Comparison of ENCODE assay signal across 15 cellular contexts in genomic region chr1:164754088-164754600, GRCh38.
DNase-seq lines count a peak whose midpoint lies in the region; ATAC-seq, FAIRE-seq and TF ChIP-seq lines count a peak whose summit lies in the region.
"Had no signal": no experiment of that assay in that cellular context is flagged by ENCODE, and none has a peak within 500 bp of the region (broad histone marks: within the 10 kb centered on the region; RNA-seq: fewer than 3 reads in every experiment).

No MANE protein-coding gene starts in this region.

- FAIRE-seq in keratinocyte (lab: Jason Lieb, UNC) = peak; percentile 23
- FAIRE-seq: small intestine had no signal

- H3K4me1 ChIP-seq in keratinocyte (ENCODE audit: control insufficient read depth, extremely low read depth, insufficient read depth, low read length) = peaks cover 11% of the 10 kb centered on the region
- peaks cover 21% of the 10 kb centered on the region for H3K4me1 ChIP-seq in rectal smooth muscle tissue (ENCODE audit: control insufficient read depth, insufficient read depth, low read length)
- H3K4me1 ChIP-seq: BLaER1 treated with 17β-estradiol and CSF1 and Interleukin-3, amounts not matched to agents 10 nM and 100 nM had no signal

- in situ Hi-C loops in KBM-7 (cut with MboI; ENCODE audit: low pct_unique_long_range_greater_than_20kb, low sequenced_read_pairs) = no loop called here

- no peaks in the 10 kb centered on the region for H3K9me1 ChIP-seq in keratinocyte (ENCODE audit: control insufficient read depth, extremely low read depth, insufficient read depth, low read length)

- H3K36me3 ChIP-seq in keratinocyte (ENCODE audit: control insufficient read depth in 2 of 2, extremely low read depth in 1 of 2, insufficient read depth in 2 of 2, low read length in 2 of 2) (no peaks in the 10 kb centered on the region), rectal smooth muscle tissue (ENCODE audit: control insufficient read depth, insufficient read depth, low read length) (no peaks in the 10 kb centered on the region)

- no peaks in the 10 kb centered on the region for H4K20me1 ChIP-seq in keratinocyte (ENCODE audit: control insufficient read depth, extremely low read depth, insufficient read depth, low read length)

- no peaks in the 10 kb centered on the region for H3K27me3 ChIP-seq in keratinocyte (ENCODE audit: control insufficient read depth, extremely low read depth, insufficient read depth, low read length)
- H3K27me3 ChIP-seq in rectal smooth muscle tissue (ENCODE audit: control insufficient read depth, insufficient read depth, low read length) = no peaks in the 10 kb centered on the region
- H3K27me3 ChIP-seq: BLaER1 treated with 17β-estradiol and CSF1 and Interleukin-3, amounts not matched to agents 10 nM and 100 nM had no signal

- H3K27ac ChIP-seq in keratinocyte (ENCODE audit: control insufficient read depth, insufficient read depth, low read length) (no peak overlapping the region), rectal smooth muscle tissue (ENCODE audit: low read depth, low read length) (peak overlapping the region; percentile 67)
- H3K27ac ChIP-seq: BLaER1 treated with 17β-estradiol and CSF1 and Interleukin-3, amounts not matched to agents 10 nM and 100 nM; HL-60 had no signal

- H3K9ac ChIP-seq in keratinocyte (ENCODE audit: control insufficient read depth, extremely low read depth, insufficient read depth, low read length) (no peak overlapping the region), rectal smooth muscle tissue (ENCODE audit: low read length) (no peak overlapping the region)
- H3K9ac ChIP-seq: BLaER1 treated with 17β-estradiol and CSF1 and Interleukin-3, amounts not matched to agents 10 nM and 100 nM had no signal

- no peaks in the 10 kb centered on the region for H3K79me2 ChIP-seq in keratinocyte (ENCODE audit: control insufficient read depth, insufficient read depth, low read length)

- DNase-seq in EH (ENCODE audit: low read depth) (peak; percentile 22), cerebellum (ENCODE audit: low spot score) (peak; percentile 7), keratinocyte (ENCODE audit: low read depth, low spot score) (no peak), NCI-H524 treated with DMSO at 0.1 percent for 48 hours (lab: John Stamatoyannopoulos, UW) (no peak), KBM-7 (no peak), DMS79 treated with DMSO at 0.1 percent for 48 hours (lab: John Stamatoyannopoulos, UW) (no peak)
- DNase-seq: activated T-cell treated with anti-CD3 and anti-CD28 coated beads, Interleukin-2, amount 50 U/mL, for 72 hours; dermis blood vessel endothelial cell; NCI-H1417; NK-92 treated with Interleukin-12 subunit alpha and Interleukin-12 subunit beta, amount 100 ng/mL, for 24 hours; small intestine had no signal

- dilution Hi-C loops in keratinocyte (cut with MboI; ENCODE audit: extremely low pct_ligation_motif_present, low sequenced_read_pairs) = no loop called here

- H2AFZ ChIP-seq in keratinocyte (ENCODE audit: control insufficient read depth, low read length) = peak overlapping the region; percentile 20

- ATAC-seq in HG02759 (IDR thresholded peaks at IDR 0.05; ENCODE audit: unreplicated experiment) = no peak
- ATAC-seq: activated T-cell treated with anti-CD3 and anti-CD28 coated beads, Interleukin-2, amount 50 U/mL, for 72 hours had no signal

- H3K4me3 ChIP-seq in keratinocyte (ENCODE audit: control insufficient read depth in 2 of 3, extremely low read depth in 1 of 3, insufficient read depth in 2 of 3, low read depth in 1 of 3, low read length in 3 of 3) (no peak overlapping the region), rectal smooth muscle tissue (ENCODE audit: low read length) (peak overlapping the region; percentile 45)
- H3K4me3 ChIP-seq: BLaER1 treated with 17β-estradiol and CSF1 and Interleukin-3, amounts not matched to agents 10 nM and 100 nM had no signal

- no peak for TF ChIP-seq CTCF in keratinocyte (optimal IDR thresholded peaks at IDR 0.05 in 1 of 3, IDR thresholded peaks at IDR 0.05 in 1 of 3, conservative IDR thresholded peaks at IDR 0.05 in 1 of 3; ENCODE audit: extremely low read depth in 1 of 3, insufficient read depth in 2 of 3, low read length in 3 of 3)

- H3K9me3 ChIP-seq in keratinocyte (ENCODE audit: control insufficient read depth, low read depth, low read length) = no peaks in the 10 kb centered on the region
- H3K9me3 ChIP-seq: BLaER1 treated with 17β-estradiol and CSF1 and Interleukin-3, amounts not matched to agents 10 nM and 100 nM had no signal

- H3K4me2 ChIP-seq in keratinocyte (ENCODE audit: control insufficient read depth, extremely low read depth, insufficient read depth, low read depth, low read length) = peak overlapping the region; percentile 43
- H3K4me2 ChIP-seq: BLaER1 treated with 17β-estradiol and CSF1 and Interleukin-3, amounts not matched to agents 10 nM and 100 nM had no signal

Comparison
In these comparisons a context has a peak if more than half of its experiments do, and no peak if none do; other contexts are left out.
1. DNase-seq: peak in EH (single experiment) and cerebellum (single experiment); none in keratinocyte (single experiment), NCI-H524 treated with DMSO at 0.1 percent for 48 hours (single experiment), KBM-7 (single experiment) and DMS79 treated with DMSO at 0.1 percent for 48 hours (single experiment).